1 cellular context compared by ENCODE assay signal in genomic region chr22:29914165-29914564, GRCh38.
TF ChIP-seq lines count a peak whose summit lies in the region.

No MANE protein-coding gene starts in this region.

TF ChIP-seq in HCT116, 20 proteins besides CTCF, POLR2A, EP300 and RAD21 (continued from another document):
- no peak for TF ChIP-seq REST (IDR thresholded peaks at IDR 0.05; ENCODE audit: low read depth)
- no peak for TF ChIP-seq ELF1 (IDR thresholded peaks at IDR 0.05; ENCODE audit: borderline replicate concordance, low read depth)
- no peak for TF ChIP-seq EZH2phosphoT487 (IDR thresholded peaks at IDR 0.05; ENCODE audit: borderline replicate concordance)
- TF ChIP-seq EGR1 (IDR thresholded peaks at IDR 0.05; ENCODE audit: low read depth) = no peak
- TF ChIP-seq YY1 (IDR thresholded peaks at IDR 0.05; ENCODE audit: extremely low read depth, insufficient replicate concordance, low read depth, low read length) = no peak
- TF ChIP-seq CBX3 (IDR thresholded peaks at IDR 0.05; ENCODE audit: low read depth) = no peak
- TF ChIP-seq EZH2 (IDR thresholded peaks at IDR 0.05) = no peak
